8 cellular contexts compared by ENCODE assay signal in genomic region chr1:9128520-9129371, GRCh38. TPM values are rescaled to one million over a fixed set of nuclear protein-coding genes. Genes with fewer than 3 reads are reported as not detected.
DNase-seq lines count a peak whose midpoint lies in the region; ATAC-seq, FAIRE-seq and TF ChIP-seq lines count a peak whose summit lies in the region.

A gene with protein sequence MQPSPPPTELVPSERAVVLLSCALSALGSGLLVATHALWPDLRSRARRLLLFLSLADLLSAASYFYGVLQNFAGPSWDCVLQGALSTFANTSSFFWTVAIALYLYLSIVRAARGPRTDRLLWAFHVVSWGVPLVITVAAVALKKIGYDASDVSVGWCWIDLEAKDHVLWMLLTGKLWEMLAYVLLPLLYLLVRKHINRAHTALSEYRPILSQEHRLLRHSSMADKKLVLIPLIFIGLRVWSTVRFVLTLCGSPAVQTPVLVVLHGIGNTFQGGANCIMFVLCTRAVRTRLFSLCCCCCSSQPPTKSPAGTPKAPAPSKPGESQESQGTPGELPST (minus strand): TSS chr1:9129102. CDS start chr1:9129027, 75 bp downstream.

- TF ChIP-seq EP300 in HepG2 (IDR thresholded peaks at IDR 0.05; ENCODE audit: low read depth in 2 of 2, low read length in 2 of 2) = no peak
- TF ChIP-seq EP300 in HepG2 (CRISPR knock-in tag; IDR thresholded peaks at IDR 0.05; ENCODE audit: borderline replicate concordance) = 0 out of 2 replicates have a peak, but pooled peaks have one; percentile 39

- H3K27ac ChIP-seq in HCT116 (ENCODE audit: low read depth, low read length) (peak within 1 kb of the TSS; percentile 74), colonic mucosa (peak within 1 kb of the TSS; percentile 77), HepG2 (ENCODE audit: extremely low read length, insufficient read depth, low read length) (peak within 1 kb of the TSS; percentile 63)

- H3K36me3 ChIP-seq in HCT116 (ENCODE audit: control insufficient read depth in 1 of 2, insufficient read depth in 2 of 2, low read length in 2 of 2) (no peaks in the 10 kb centered on the region), colonic mucosa (no peaks in the 10 kb centered on the region), HepG2 (replicated peaks in 1 of 2; ENCODE audit: control insufficient read depth in 1 of 2, insufficient read depth in 2 of 2, low read length in 2 of 2) (no peaks in the 10 kb centered on the region; a peak in 1 of 5 replicates)

- H3K79me2 ChIP-seq in HCT116 (ENCODE audit: insufficient read depth, low read length) (peaks cover 11% of the 10 kb centered on the region; the same call in 1 of the 2 replicates), HepG2 (ENCODE audit: insufficient read depth, low read length) (peaks cover 32% of the 10 kb centered on the region)

- WGBS in HepG2 (ENCODE audit: low lambda C conversion rate) = 1% methylated on average over 13 of the region's 102 CpGs

- H3K4me2 ChIP-seq in HCT116 (ENCODE audit: low read length) = peak within 1 kb of the TSS; percentile 99
- peak within 1 kb of the TSS; percentile 96 for H3K4me2 ChIP-seq in HepG2 (ENCODE audit: low read depth, low read length)

- CTCF ChIA-PET in HCT116 (lab: Charles Lee) = interaction anchor here (2.4 kb wide), 1 partner anchor 13 kb away, joined by 20 read pairs; no protein-coding TSS in a partner anchor
- CTCF ChIA-PET in HepG2 (lab: Yijun Ruan, JAX; ENCODE audit: low intra/inter-chr PET ratio, low total read pairs) = interaction anchor here (1.7 kb wide), 1 partner anchor 18 kb away, joined by 5 read pairs; no protein-coding TSS in a partner anchor

- TF ChIP-seq CTCF in GM12864 (IDR thresholded peaks at IDR 0.05; ENCODE audit: low read depth, low read length, missing control alignments) (no peak), HCT116 (IDR thresholded peaks at IDR 0.05 in 2 of 3, conservative IDR thresholded peaks at IDR 0.05 in 1 of 3; ENCODE audit: borderline replicate concordance in 1 of 3, insufficient read depth in 1 of 3, low read depth in 2 of 3, low read length in 2 of 3) (no peak), NB4 (IDR thresholded peaks at IDR 0.05; ENCODE audit: low read depth, low read length) (no peak), colonic mucosa (IDR thresholded peaks at IDR 0.05) (no peak), HepG2 (CRISPR knock-in tag; IDR thresholded peaks at IDR 0.05) (peak; percentile 57)

- H2AFZ ChIP-seq in HCT116 (ENCODE audit: low read depth, low read length, poor library complexity, severe bottlenecking) (peak within 1 kb of the TSS; percentile 4), HepG2 (ENCODE audit: low read length) (peak within 1 kb of the TSS; percentile 39)

- H4K20me1 ChIP-seq in HCT116 (ENCODE audit: insufficient read depth) (no peaks in the 10 kb centered on the region), HepG2 (ENCODE audit: insufficient read depth, low read length) (no peaks in the 10 kb centered on the region; the same call in none of the 2 replicates)

- H3K4me3 ChIP-seq in GM12864 (ENCODE audit: low read depth, low read length) (peak within 1 kb of the TSS; percentile 83), HCT116 (replicated peaks in 1 of 2; ENCODE audit: low read depth in 1 of 2, low read length in 2 of 2) (peak within 1 kb of the TSS; percentile 74 to 92), NB4 (ENCODE audit: low read depth, low read length) (peak within 1 kb of the TSS; percentile 44), colonic mucosa (peak within 1 kb of the TSS; percentile 72), HepG2 (replicated peaks in 1 of 3; ENCODE audit: insufficient read depth in 1 of 3, low read depth in 2 of 3, low read length in 3 of 3) (peak within 1 kb of the TSS; percentile 71 to 90 (median 90))

- no peaks in the 10 kb centered on the region for H3K9me3 ChIP-seq in HCT116 (ENCODE audit: control insufficient read depth in 1 of 2, insufficient read depth in 1 of 2, low read depth in 1 of 2, low read length in 2 of 2)
- H3K9me3 ChIP-seq in colonic mucosa = no peaks in the 10 kb centered on the region
- H3K9me3 ChIP-seq in HepG2 (ENCODE audit: low read length) = no peaks in the 10 kb centered on the region

- in situ Hi-C loops in HepG2 (cut with HindIII; ENCODE audit: extremely low pct_ligation_motif_present, low pct_unique_long_range_greater_than_20kb) = no loop called here

- H3K9me2 ChIP-seq in HCT116 (ENCODE audit: insufficient read depth) = no peaks in the 10 kb centered on the region

- ATAC-seq in HCT116 (peak; percentile 87), HepG2 (peak; percentile 75)

- BruUV-seq in HCT116 (replicated peaks; lab: Mats Ljungman, UMichigan) = no TSS peak
- no TSS peak for BruUV-seq in HepG2 (replicated peaks; lab: Mats Ljungman, UMichigan)

- RAD21 ChIA-PET in HCT116 (lab: Charles Lee; ENCODE audit: low non-redundant PET in 1 of 2, low total read pairs in 2 of 2, uncharacterized antibody in 2 of 2, unreplicated experiment in 2 of 2) = interaction anchor here in 1 of 2 experiments (0.6 kb wide), 1 partner anchor 47 kb away, joined by 3 read pairs; no protein-coding TSS in a partner anchor

- TF ChIP-seq POLR2A in HCT116 (IDR thresholded peaks at IDR 0.05; ENCODE audit: borderline replicate concordance, extremely low read depth, insufficient read depth, insufficient read length) (peak; percentile 74), NB4 (IDR thresholded peaks at IDR 0.05; ENCODE audit: extremely low read depth, insufficient read length) (peak; percentile 36), HepG2 (IDR thresholded peaks at IDR 0.05; ENCODE audit: insufficient read depth in 1 of 2, low read depth in 2 of 2, low read length in 2 of 2) (peak; percentile 15 to 69; a peak in 2 of 4 replicates)

- intact Hi-C loops in HCT116 (cut with micrococcal nuclease) = no loop called here
- intact Hi-C loops in colonic mucosa (cut with DNase I) = no loop called here
- intact Hi-C loops in HepG2 (cut with micrococcal nuclease; ENCODE audit: unreplicated experiment) = loop anchor here (1.0 kb wide), 1 partner anchor 17 kb away; no protein-coding TSS in a partner anchor

- H3K4me1 ChIP-seq in HCT116 (ENCODE audit: control insufficient read depth in 1 of 2, insufficient read depth in 2 of 2, low read length in 2 of 2) (peaks cover 12 to 33% of the 10 kb centered on the region in 2 experiments), colonic mucosa (no peaks in the 10 kb centered on the region), HepG2 (ENCODE audit: insufficient read depth, low read length) (peaks cover 35% of the 10 kb centered on the region)

- no peak for FAIRE-seq in HepG2 (lab: Jason Lieb, UNC)

- DNase-seq in GM12864 (ENCODE audit: low read depth) = no peak
- peak; percentile 70 for DNase-seq in HCT116 (ENCODE audit: low read depth, low spot score)
- peak; percentile 81 for DNase-seq in NB4 (ENCODE audit: low read depth)
- DNase-seq in activated CD4-positive, alpha-beta T cell treated with anti-CD3 and anti-CD28 coated beads for 48 hours = peak; percentile 85
- DNase-seq in colonic mucosa = peak; percentile 95
- DNase-seq in HepG2 (ENCODE audit: low spot score) = peak; percentile 62
- peak; percentile 77 to 83 for DNase-seq in stimulated activated CD4-positive, alpha-beta T cell treated with anti-CD3 and anti-CD28 coated beads, Interleukin-4, amount 100 ng/mL, for 4 hours
- no peak for DNase-seq in NCI-H1694 (lab: John Stamatoyannopoulos, UW)

- H3K27me3 ChIP-seq in HCT116 (ENCODE audit: insufficient read depth, low read length) = no peaks in the 10 kb centered on the region
- H3K27me3 ChIP-seq in colonic mucosa = no peaks in the 10 kb centered on the region
- no peaks in the 10 kb centered on the region; a peak in 1 of 5 replicates for H3K27me3 ChIP-seq in HepG2 (ENCODE audit: control insufficient read depth in 1 of 2, insufficient read depth in 2 of 2, low read length in 2 of 2)

- POLR2A ChIA-PET in HCT116 (lab: Charles Lee) (interaction anchor here (0.6 to 1.6 kb wide), 4 partner anchors 52 to 230 kb away, joined by 3 to 6 read pairs (median 4); no protein-coding TSS in a partner anchor), HepG2 (lab: Yijun Ruan, JAX) (interaction anchor here (0.5 to 4.6 kb wide), 12 partner anchors 9 to 409 kb away, joined by 3 to 25 read pairs (median 3); partner anchors contain the start of gene H6PD)

- H3K9ac ChIP-seq in HCT116 (ENCODE audit: low read length) = peak within 1 kb of the TSS; percentile 84
- peak within 1 kb of the TSS; percentile 72 to 87 for H3K9ac ChIP-seq in colonic mucosa (ENCODE audit: low read depth in 2 of 2, low read length in 2 of 2)
- H3K9ac ChIP-seq in HepG2 (ENCODE audit: insufficient read depth, low read depth, low read length) = peak within 1 kb of the TSS; percentile 79

- TF ChIP-seq RAD21 in HCT116 (IDR thresholded peaks at IDR 0.05; ENCODE audit: low read depth) = no peak
- TF ChIP-seq RAD21 in HepG2 (CRISPR knock-in tag; IDR thresholded peaks at IDR 0.05) = peak; percentile 73

TF ChIP-seq in HCT116, 20 proteins besides CTCF, POLR2A, EP300 and RAD21 (continues in another document):
- peak; percentile 78 for TF ChIP-seq POLR2AphosphoS5 (IDR thresholded peaks at IDR 0.05; ENCODE audit: low read depth, low read length)

TF ChIP-seq in HepG2, 621 proteins besides CTCF, POLR2A, EP300 and RAD21 (continues in another document):
- TF ChIP-seq AGO2 (optimal IDR thresholded peaks at IDR 0.05; ENCODE audit: low read depth, low read length) = peak; percentile 76

RNA-seq across cellular contexts. Expression of the gene that starts here (rescaled TPM):
- total RNA-seq in HCT116 (2021; ENCODE audit: unreplicated experiment) (7.7 TPM), colonic mucosa (10 to 100 TPM; 12.2 to 15.9 TPM), HepG2 (2016; rRNA removed; fragmentation: Illumina TruSeq; extraction: Trizol) (8.4 and 10.1 TPM in 2 replicates)
- 2.2 and 4.3 TPM in 2 replicates for polyA plus RNA-seq in HCT116 (2012)
- 4.0 and 7.1 TPM in 2 replicates for total RNA-seq in HepG2 (2016; cell fraction: cytosol; rRNA removed; fragmentation: Illumina TruSeq; extraction: Trizol; ENCODE audit: low read depth)
- 10.7 and 12.8 TPM in 2 replicates for total RNA-seq in HepG2 (2016; cell fraction: insoluble cytoplasmic fraction; rRNA removed; fragmentation: Illumina TruSeq; extraction: Trizol)
- 13.0 and 14.9 TPM in 2 replicates for total RNA-seq in HepG2 (2016; cell fraction: membrane; rRNA removed; fragmentation: Illumina TruSeq; extraction: Trizol)
- total RNA-seq in HepG2 (2016; cell fraction: nucleus; rRNA removed; fragmentation: Illumina TruSeq; extraction: Trizol) = 7.1 and 10.0 TPM in 2 replicates
- polyA plus RNA-seq in HepG2 (2011; rRNA removed) = 19.2 and 23.3 TPM in 2 replicates
- 14.2 and 15.0 TPM in 2 replicates for polyA plus RNA-seq in HepG2 (2011; cell fraction: cytosol; rRNA removed)
- 29.1 and 30.4 TPM in 2 replicates for polyA plus RNA-seq in HepG2 (2011; cell fraction: nucleus; rRNA removed)
- 25.2 and 25.3 TPM in 2 replicates for polyA plus RNA-seq in HepG2 (2012)
- polyA plus RNA-seq in HepG2 (2016; cell fraction: cytosol; fragmentation: Illumina TruSeq; extraction: Trizol; ENCODE audit: low read depth) = 1.7 and 2.0 TPM in 2 replicates
- polyA plus RNA-seq in HepG2 (2016; cell fraction: insoluble cytoplasmic fraction; fragmentation: Illumina TruSeq; extraction: Trizol; ENCODE audit: low read depth) = 4.3 and 5.8 TPM in 2 replicates
- 3.8 and 6.3 TPM in 2 replicates for polyA plus RNA-seq in HepG2 (2016; cell fraction: membrane; fragmentation: Illumina TruSeq; extraction: Trizol; ENCODE audit: low read depth)
- polyA plus RNA-seq in HepG2 (2016; cell fraction: nucleus; fragmentation: Illumina TruSeq; extraction: Trizol; ENCODE audit: insufficient read depth, low read depth) = 8.1 and 9.9 TPM in 2 replicates
- polyA minus RNA-seq in HepG2 (2011; rRNA and poly(A)+ RNA removed; ENCODE audit: low replicate concordance) = 23.1 and 157 TPM in 2 replicates
- 37.5 and 50.2 TPM in 2 replicates for polyA minus RNA-seq in HepG2 (2011; cell fraction: cytosol; rRNA and poly(A)+ RNA removed)
- polyA minus RNA-seq in HepG2 (2011; cell fraction: nucleus; rRNA and poly(A)+ RNA removed) = 18.6 and 22.3 TPM in 2 replicates

Comparison
In these comparisons a context has a peak if more than half of its experiments do, and no peak if none do; other contexts are left out.
1. DNase-seq: peak in HCT116 (single experiment), NB4 (single experiment), activated CD4-positive, alpha-beta T cell treated with anti-CD3 and anti-CD28 coated beads for 48 hours (single experiment), colonic mucosa (single experiment), HepG2 (single experiment) and stimulated activated CD4-positive, alpha-beta T cell treated with anti-CD3 and anti-CD28 coated beads, Interleukin-4, amount 100 ng/mL, for 4 hours (2 of 2); none in GM12864 (single experiment) and NCI-H1694 (single experiment).
2. Peak in every context shown above with its lines, with median percentiles within 50 percentile points of each other: H3K4me3 ChIP-seq, H3K27ac ChIP-seq, H3K9ac ChIP-seq and POLR2A ChIP-seq.